In genomic region chr17:73841431-73842060, GRCh38 we compare ENCODE assay signal across 1 cellular context.
TF ChIP-seq lines count a peak whose summit lies in the region.

No MANE protein-coding gene starts in this region.

TF ChIP-seq in SK-N-SH treated with all-trans-retinoic acid at 6 μM for 48 hours, 23 proteins besides CTCF, POLR2A, EP300 and RAD21 (continued from another document):
- TF ChIP-seq POU6F1 (CRISPR knock-in tag; IDR thresholded peaks at IDR 0.05; ENCODE audit: borderline replicate concordance, low read depth) (no peak), ZNF70 (CRISPR knock-in tag; IDR thresholded peaks at IDR 0.05) (no peak), TCF4 (CRISPR knock-in tag; IDR thresholded peaks at IDR 0.05; ENCODE audit: borderline replicate concordance) (no peak)
